14 cellular contexts compared by ENCODE assay signal in the genomic region with DNA sequence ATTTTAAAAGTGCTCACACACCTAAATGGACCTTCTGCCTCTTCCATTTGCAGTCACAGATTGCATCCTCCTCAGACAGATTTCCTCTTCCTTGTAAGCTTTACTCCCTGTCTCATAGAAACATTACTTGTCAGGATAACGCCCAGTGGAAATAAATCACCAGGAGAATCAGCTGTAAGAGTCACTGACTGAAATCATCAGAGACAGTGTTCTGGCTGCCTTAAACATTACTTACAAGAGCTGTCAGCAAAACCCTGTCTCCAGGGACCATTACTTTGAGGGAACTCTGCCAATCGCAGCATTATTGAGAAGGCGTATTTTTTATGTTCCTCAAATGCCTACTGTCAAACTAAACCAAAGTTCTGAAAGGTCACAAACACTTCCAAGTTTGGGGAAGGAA. TPM values are rescaled to one million over a fixed set of nuclear protein-coding genes. Genes with fewer than 3 reads are reported as not detected.
A peak's percentile ranks its signal among the peaks of the same experiment; 100 is the strongest.
DNase-seq lines count a peak whose midpoint lies in the region; ATAC-seq and TF ChIP-seq lines count a peak whose summit lies in the region.
"Had no signal": no experiment of that assay in that cellular context is flagged by ENCODE, and none has a peak within 500 bp of the region (broad histone marks: within the 10 kb centered on the region; RNA-seq: fewer than 3 reads in every experiment).

No MANE protein-coding gene starts in this region.

- no peak overlapping the region for H3K4me3 Mint-ChIP-seq in CD14-positive monocyte

- in situ Hi-C loops in gastrocnemius medialis (cut with MboI; ENCODE audit: low sequenced_read_pairs in 4 of 4), result no loop called here

- H3K27me3 ChIP-seq in gastroesophageal sphincter, result no peaks in the 10 kb centered on the region
- no peaks in the 10 kb centered on the region for H3K27me3 ChIP-seq in gastrocnemius medialis

- H3K9me3 Mint-ChIP-seq in CD14-positive monocyte, result peaks cover 0 to 7% (median 0%) of the 10 kb centered on the region in 7 donors

- H3K4me1 Mint-ChIP-seq in CD14-positive monocyte, result peaks cover 3% of the 10 kb centered on the region

- TF ChIP-seq POLR2A in gastroesophageal sphincter (IDR thresholded peaks at IDR 0.05) (no peak), gastrocnemius medialis (IDR thresholded peaks at IDR 0.05) (no peak)

- 11 to 16% methylated on average over 3 of the region's 3 CpGs for WGBS in gastroesophageal sphincter (ENCODE audit: low coverage in 1 of 2), 2 donors

- no peak for TF ChIP-seq EP300 in gastroesophageal sphincter (IDR thresholded peaks at IDR 0.05)

- no peak overlapping the region for H3K27ac Mint-ChIP-seq in CD14-positive monocyte

- no peak for TF ChIP-seq CTCF in gastroesophageal sphincter (IDR thresholded peaks at IDR 0.05)
- no peak for TF ChIP-seq CTCF in gastrocnemius medialis (IDR thresholded peaks at IDR 0.05 in 4 of 5, conservative IDR thresholded peaks at IDR 0.05 in 1 of 5)
- no peak for TF ChIP-seq CTCF in CD14-positive monocyte (IDR thresholded peaks at IDR 0.05)

- H3K4me3 ChIP-seq in gastroesophageal sphincter (no peak overlapping the region), gastrocnemius medialis (no peak overlapping the region)
- H3K4me3 ChIP-seq: psoas muscle had no signal

- H3K36me3 ChIP-seq in gastroesophageal sphincter, result no peaks in the 10 kb centered on the region
- H3K36me3 ChIP-seq in gastrocnemius medialis, result no peaks in the 10 kb centered on the region

- peaks cover 0 to 3% of the 10 kb centered on the region in 2 donors for H3K36me3 Mint-ChIP-seq in CD14-positive monocyte

- H3K27me3 Mint-ChIP-seq in CD14-positive monocyte (ENCODE audit: low read depth in 3 of 3), result peaks cover 17 to 21% (median 19%) of the 10 kb centered on the region in 3 donors

- no peaks in the 10 kb centered on the region for H3K9me3 ChIP-seq in gastroesophageal sphincter
- H3K9me3 ChIP-seq in gastrocnemius medialis, result no peaks in the 10 kb centered on the region
- H3K9me3 ChIP-seq: psoas muscle had no signal

- H3K4me1 ChIP-seq in gastroesophageal sphincter, result peaks cover 0 to 67% (median 13%) of the 10 kb centered on the region in 3 donors
- H3K4me1 ChIP-seq in gastrocnemius medialis, result peaks cover 13 to 17% of the 10 kb centered on the region in 2 donors
- H3K4me1 ChIP-seq: psoas muscle had no signal

- ATAC-seq in SK-N-SH treated with all-trans-retinoic acid at 6 μM for 48 hours, result peak; percentile 66
- peak; percentile 53 for ATAC-seq in gastroesophageal sphincter
- ATAC-seq in gastrocnemius medialis, result peak in 1 of 2 donors; percentile 48

- intact Hi-C loops in gastrocnemius medialis (cut with DNase I; ENCODE audit: low total_unique reads) (no loop called here), CD14-positive monocyte (cut with micrococcal nuclease) (no loop called here)

- DNase-seq in ELR (ENCODE audit: low read depth) (peak; percentile 15), gastrocnemius medialis (peak in 1 of 2 donors; percentile 27), caudate nucleus (lab: John Stamatoyannopoulos, UW) (no peak), CD14-positive monocyte (ENCODE audit: low spot score) (no peak), NCI-H187 (lab: John Stamatoyannopoulos, UW) (no peak), LoVo (ENCODE audit: low spot score) (no peak)
- DNase-seq: activated CD4-positive, CD25-positive, alpha-beta regulatory T cell; activated gamma-delta T cell treated with Interleukin-2 at 50 U/mL for 16 hours; Calu3; effector memory CD4-positive, alpha-beta T cell had no signal

- H3K27ac ChIP-seq in gastroesophageal sphincter, result peak overlapping the region; percentile 72 to 99 (median 94)
- H3K27ac ChIP-seq in gastrocnemius medialis, result peak overlapping the region; percentile 33 to 59 (median 48)
- H3K27ac ChIP-seq in caudate nucleus (ENCODE audit: low read depth, low read length), result no peak overlapping the region
- H3K27ac ChIP-seq: psoas muscle, RWPE1 had no signal

TF ChIP-seq in SK-N-SH treated with all-trans-retinoic acid at 6 μM for 48 hours, 23 proteins besides CTCF, POLR2A, EP300 and RAD21:
- TF ChIP-seq, protein P1, sequence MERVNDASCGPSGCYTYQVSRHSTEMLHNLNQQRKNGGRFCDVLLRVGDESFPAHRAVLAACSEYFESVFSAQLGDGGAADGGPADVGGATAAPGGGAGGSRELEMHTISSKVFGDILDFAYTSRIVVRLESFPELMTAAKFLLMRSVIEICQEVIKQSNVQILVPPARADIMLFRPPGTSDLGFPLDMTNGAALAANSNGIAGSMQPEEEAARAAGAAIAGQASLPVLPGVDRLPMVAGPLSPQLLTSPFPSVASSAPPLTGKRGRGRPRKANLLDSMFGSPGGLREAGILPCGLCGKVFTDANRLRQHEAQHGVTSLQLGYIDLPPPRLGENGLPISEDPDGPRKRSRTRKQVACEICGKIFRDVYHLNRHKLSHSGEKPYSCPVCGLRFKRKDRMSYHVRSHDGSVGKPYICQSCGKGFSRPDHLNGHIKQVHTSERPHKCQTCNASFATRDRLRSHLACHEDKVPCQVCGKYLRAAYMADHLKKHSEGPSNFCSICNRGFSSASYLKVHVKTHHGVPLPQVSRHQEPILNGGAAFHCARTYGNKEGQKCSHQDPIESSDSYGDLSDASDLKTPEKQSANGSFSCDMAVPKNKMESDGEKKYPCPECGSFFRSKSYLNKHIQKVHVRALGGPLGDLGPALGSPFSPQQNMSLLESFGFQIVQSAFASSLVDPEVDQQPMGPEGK (CRISPR knock-in tag; IDR thresholded peaks at IDR 0.05; ENCODE audit: borderline replicate concordance), result no peak
- TF ChIP-seq, protein P2, sequence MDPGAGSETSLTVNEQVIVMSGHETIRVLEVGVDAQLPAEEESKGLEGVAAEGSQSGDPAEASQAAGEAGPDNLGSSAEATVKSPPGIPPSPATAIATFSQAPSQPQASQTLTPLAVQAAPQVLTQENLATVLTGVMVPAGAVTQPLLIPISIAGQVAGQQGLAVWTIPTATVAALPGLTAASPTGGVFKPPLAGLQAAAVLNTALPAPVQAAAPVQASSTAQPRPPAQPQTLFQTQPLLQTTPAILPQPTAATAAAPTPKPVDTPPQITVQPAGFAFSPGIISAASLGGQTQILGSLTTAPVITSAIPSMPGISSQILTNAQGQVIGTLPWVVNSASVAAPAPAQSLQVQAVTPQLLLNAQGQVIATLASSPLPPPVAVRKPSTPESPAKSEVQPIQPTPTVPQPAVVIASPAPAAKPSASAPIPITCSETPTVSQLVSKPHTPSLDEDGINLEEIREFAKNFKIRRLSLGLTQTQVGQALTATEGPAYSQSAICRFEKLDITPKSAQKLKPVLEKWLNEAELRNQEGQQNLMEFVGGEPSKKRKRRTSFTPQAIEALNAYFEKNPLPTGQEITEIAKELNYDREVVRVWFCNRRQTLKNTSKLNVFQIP (CRISPR knock-in tag; IDR thresholded peaks at IDR 0.05; ENCODE audit: borderline replicate concordance, low read depth), result 0 out of 2 replicates have a peak, but pooled peaks have one; percentile 59
- peak; percentile 66; the same call in 1 of the 2 replicates for TF ChIP-seq GLIS3 (CRISPR knock-in tag; IDR thresholded peaks at IDR 0.05)
- peak; percentile 86 for TF ChIP-seq TOX (CRISPR knock-in tag; IDR thresholded peaks at IDR 0.05; ENCODE audit: borderline replicate concordance)
- TF ChIP-seq PPARA (CRISPR knock-in tag; IDR thresholded peaks at IDR 0.05; ENCODE audit: borderline replicate concordance), result no peak
- TF ChIP-seq BACH2 (CRISPR knock-in tag; IDR thresholded peaks at IDR 0.05; ENCODE audit: borderline replicate concordance), result no peak
- TF ChIP-seq ISL1 (CRISPR knock-in tag; IDR thresholded peaks at IDR 0.05), result peak; percentile 99
- TF ChIP-seq, protein P3, sequence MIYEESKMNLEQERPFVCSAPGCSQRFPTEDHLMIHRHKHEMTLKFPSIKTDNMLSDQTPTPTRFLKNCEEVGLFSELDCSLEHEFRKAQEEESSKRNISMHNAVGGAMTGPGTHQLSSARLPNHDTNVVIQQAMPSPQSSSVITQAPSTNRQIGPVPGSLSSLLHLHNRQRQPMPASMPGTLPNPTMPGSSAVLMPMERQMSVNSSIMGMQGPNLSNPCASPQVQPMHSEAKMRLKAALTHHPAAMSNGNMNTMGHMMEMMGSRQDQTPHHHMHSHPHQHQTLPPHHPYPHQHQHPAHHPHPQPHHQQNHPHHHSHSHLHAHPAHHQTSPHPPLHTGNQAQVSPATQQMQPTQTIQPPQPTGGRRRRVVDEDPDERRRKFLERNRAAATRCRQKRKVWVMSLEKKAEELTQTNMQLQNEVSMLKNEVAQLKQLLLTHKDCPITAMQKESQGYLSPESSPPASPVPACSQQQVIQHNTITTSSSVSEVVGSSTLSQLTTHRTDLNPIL (CRISPR knock-in tag; IDR thresholded peaks at IDR 0.05; ENCODE audit: low read depth), result peak; percentile 85
- TF ChIP-seq ARNTL (CRISPR knock-in tag; IDR thresholded peaks at IDR 0.05; ENCODE audit: borderline replicate concordance, low read depth), result no peak
- peak; percentile 90 for TF ChIP-seq ZFP3 (CRISPR knock-in tag; IDR thresholded peaks at IDR 0.05)
- 0 out of 2 replicates have a peak, but pooled peaks have one; percentile 24 for TF ChIP-seq RARB (CRISPR knock-in tag; IDR thresholded peaks at IDR 0.05)
TF ChIP-seq in SK-N-SH treated with all-trans-retinoic acid at 6 μM for 48 hours: peak in this region for 7.

RNA-seq across cellular contexts. Expression of a gene that starts 5.9 kb away (rescaled TPM):
- total RNA-seq in gastroesophageal sphincter (100 to 1,000 TPM; 175 to 475 (median 290) TPM), gastrocnemius medialis (10 to 100 TPM; 11.7 to 45.8 (median 26.0) TPM)
- not detected for polyA plus RNA-seq in CD14-positive monocyte
